ENCODE assay signal across 9 cellular contexts in genomic region chr9:109403766-109404320, GRCh38.
"Had no signal": no experiment of that assay in that cellular context is flagged by ENCODE, and none has a peak within 500 bp of the region (broad histone marks: within the 10 kb centered on the region; RNA-seq: fewer than 3 reads in every experiment).

No MANE protein-coding gene starts in this region.

- ATAC-seq: gastroesophageal sphincter had no signal

- DNase-seq: activated CD4-positive, alpha-beta memory T cell treated with anti-CD3 and anti-CD28 coated beads, Interleukin-2, amount 10 ng/mL, durations not matched to agents 7 days and 5 days; activated naive CD4-positive, alpha-beta T cell treated with anti-CD3 and anti-CD28 coated beads for 36 hours; effector CD4-positive, alpha-beta T cell; left ventricle myocardium inferior; mesendoderm; transverse colon had no signal

- H3K4me3 ChIP-seq: coronary artery, gastroesophageal sphincter, left ventricle myocardium inferior, smooth muscle cell, transverse colon had no signal
